ENCODE assay signal across 29 cellular contexts in the genomic region with DNA sequence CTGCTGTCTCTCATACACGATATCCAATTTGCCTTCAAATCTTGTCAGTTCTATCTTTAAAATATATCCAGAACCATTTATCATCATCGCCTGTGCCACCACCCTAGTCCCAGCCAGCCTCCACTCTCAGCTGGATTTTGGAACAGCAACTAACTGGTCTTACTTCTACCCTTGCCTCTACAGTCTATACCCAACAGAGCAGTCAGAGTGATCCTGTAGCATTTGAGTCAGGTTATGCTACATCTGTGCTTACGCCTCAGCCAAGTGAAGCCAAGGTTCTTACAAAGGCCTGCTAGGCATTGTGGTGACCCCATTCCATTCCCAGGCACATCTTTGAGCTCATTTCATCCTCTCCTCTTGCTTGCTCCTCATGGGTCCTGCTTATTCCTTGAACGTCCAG.
"Had no signal": no experiment of that assay in that cellular context is flagged by ENCODE, and none has a peak within 500 bp of the region (broad histone marks: within the 10 kb centered on the region; RNA-seq: fewer than 3 reads in every experiment).

No MANE protein-coding gene starts in this region.

- H3K9me3 Mint-ChIP-seq: effector memory CD8-positive, alpha-beta T cell had no signal

- DNase-seq: colonic mucosa; cortex of kidney; dermis blood vessel endothelial cell; dorsolateral prefrontal cortex; effector CD4-positive, alpha-beta T cell; effector CD8-positive, alpha-beta T cell; effector memory CD4-positive, alpha-beta T cell; effector memory CD8-positive, alpha-beta T cell; endodermal cell; erythroblast; esophagus squamous epithelium; foreskin fibroblast; foreskin keratinocyte; foreskin melanocyte; gastrocnemius medialis; glutamatergic neuron; head of caudate nucleus; heart left ventricle; heart right ventricle had no signal

- H3K4me1 Mint-ChIP-seq: endodermal cell had no signal

- H3K27ac ChIP-seq: colonic mucosa, coronary artery, dorsolateral prefrontal cortex, epithelial cell of prostate, esophagus muscularis mucosa, esophagus squamous epithelium, foreskin keratinocyte, gastrocnemius medialis, gastroesophageal sphincter, heart left ventricle, heart right ventricle had no signal

- ATAC-seq: effector memory CD8-positive, alpha-beta T cell; esophagus mucosa; foreskin keratinocyte; gastrocnemius medialis; gastroesophageal sphincter; heart left ventricle; heart right ventricle had no signal

- H3K27me3 Mint-ChIP-seq: dendritic cell treated with granulocyte-macrophage colony-stimulating factor and Interleukin-4, amounts not matched to agents 40 ng/mL and 50 ng/mL, for 4 days had no signal

- H3K4me3 Mint-ChIP-seq: dendritic cell treated with granulocyte-macrophage colony-stimulating factor and Interleukin-4, amounts not matched to agents 40 ng/mL and 50 ng/mL, for 4 days; effector memory CD8-positive, alpha-beta T cell; endodermal cell had no signal

- H3K27ac Mint-ChIP-seq: dendritic cell treated with granulocyte-macrophage colony-stimulating factor and Interleukin-4, amounts not matched to agents 40 ng/mL and 50 ng/mL, for 4 days; effector memory CD8-positive, alpha-beta T cell; endodermal cell had no signal

- H3K4me3 ChIP-seq: colonic mucosa, coronary artery, dorsolateral prefrontal cortex, esophagus muscularis mucosa, esophagus squamous epithelium, gastrocnemius medialis, gastroesophageal sphincter, heart left ventricle, heart right ventricle had no signal

- H3K27me3 ChIP-seq: colonic mucosa, esophagus muscularis mucosa, esophagus squamous epithelium, foreskin keratinocyte, gastrocnemius medialis, gastroesophageal sphincter, heart left ventricle, heart right ventricle had no signal

- H3K4me1 ChIP-seq: colonic mucosa, esophagus muscularis mucosa, esophagus squamous epithelium, foreskin keratinocyte, gastrocnemius medialis, gastroesophageal sphincter, heart left ventricle, heart right ventricle had no signal

- H3K9me3 ChIP-seq: colonic mucosa, esophagus squamous epithelium, gastrocnemius medialis had no signal

- H3K36me3 ChIP-seq: colonic mucosa, esophagus muscularis mucosa, esophagus squamous epithelium, gastrocnemius medialis, gastroesophageal sphincter, heart left ventricle, heart right ventricle had no signal

- FAIRE-seq: colon, endometrium, endothelial cell of umbilical vein, frontal cortex had no signal
